Comparison of ENCODE assay signal across 11 cellular contexts in the genomic region with DNA sequence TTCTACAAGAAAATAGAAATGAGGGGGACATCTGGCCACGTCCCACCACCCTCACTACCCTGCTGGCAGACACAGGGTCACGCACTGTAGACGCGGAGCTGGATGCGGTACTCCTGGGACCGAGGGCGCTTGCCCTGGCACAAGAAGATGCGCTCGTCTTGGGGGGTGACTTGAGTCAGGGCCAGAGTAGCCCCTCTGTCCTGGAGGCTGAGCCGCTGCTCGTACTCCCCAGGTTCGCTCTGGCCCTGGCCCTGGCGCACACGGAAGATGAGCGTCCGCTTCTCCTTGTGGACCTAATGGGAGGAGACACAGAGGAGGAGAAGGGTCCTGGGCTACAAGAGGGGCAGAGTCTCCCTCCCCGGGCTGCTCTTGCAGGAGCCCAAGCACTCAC. TPM values are rescaled to one million over a fixed set of nuclear protein-coding genes. Genes with fewer than 3 reads are reported as not detected.
DNase-seq lines count a peak whose midpoint lies in the region; ATAC-seq, FAIRE-seq and TF ChIP-seq lines count a peak whose summit lies in the region.
"Had no signal": no experiment of that assay in that cellular context is flagged by ENCODE, and none has a peak within 500 bp of the region (broad histone marks: within the 10 kb centered on the region; RNA-seq: fewer than 3 reads in every experiment).

No MANE protein-coding gene starts in this region.

- H3K27me3 Mint-ChIP-seq in CD8-positive, alpha-beta T cell (ENCODE audit: low read depth): peaks cover 7% of the 10 kb centered on the region

- intact Hi-C loops in CD8-positive, alpha-beta T cell (cut with DNase I, micrococcal nuclease): loop anchor here in 1 of 2 experiments (1.0 kb wide), 1 partner anchor 25 kb away; no protein-coding TSS in a partner anchor
- intact Hi-C loops in endothelial cell of umbilical vein (cut with micrococcal nuclease): loop anchor here (1.0 to 5.0 kb wide), 3 partner anchors 9 to 402 kb away; partner anchors contain the start of gene VPS11

- TF ChIP-seq CTCF in CD8-positive, alpha-beta T cell (IDR thresholded peaks at IDR 0.05): no peak
- TF ChIP-seq CTCF in OCI-LY1 (IDR thresholded peaks at IDR 0.05; ENCODE audit: low read length) (no peak), endothelial cell of umbilical vein (IDR thresholded peaks at IDR 0.05; ENCODE audit: extremely low read depth in 1 of 2, insufficient read depth in 1 of 2, low read depth in 1 of 2, low read length in 2 of 2) (no peak), GM10266 (IDR thresholded peaks at IDR 0.05; ENCODE audit: control insufficient read depth, insufficient read depth, low read depth, missing control alignments) (no peak)

- H3K9me3 Mint-ChIP-seq in CD8-positive, alpha-beta T cell: no peaks in the 10 kb centered on the region

- H3K79me2 ChIP-seq in OCI-LY1 (ENCODE audit: insufficient read depth, low read length) (no peaks in the 10 kb centered on the region), endothelial cell of umbilical vein (ENCODE audit: control insufficient read depth, insufficient read depth, low read length) (peaks cover 64% of the 10 kb centered on the region)

- peaks cover 24% of the 10 kb centered on the region for H3K4me1 Mint-ChIP-seq in CD8-positive, alpha-beta T cell (ENCODE audit: low read depth)

- H3K4me3 Mint-ChIP-seq in CD8-positive, alpha-beta T cell: peak overlapping the region; percentile 76

- H3K9ac ChIP-seq in OCI-LY1 (ENCODE audit: low read length): no peak overlapping the region
- peak overlapping the region; percentile 81 for H3K9ac ChIP-seq in endothelial cell of umbilical vein (replicated peaks; ENCODE audit: extremely low read depth, insufficient read depth, low read length)
- H3K9ac ChIP-seq in rectal smooth muscle tissue (ENCODE audit: low read length): no peak overlapping the region

- no peak for TF ChIP-seq POLR2A in endothelial cell of umbilical vein (IDR thresholded peaks at IDR 0.05; ENCODE audit: low read depth, low read length)

- peaks cover 12% of the 10 kb centered on the region for H3K27me3 ChIP-seq in CD8-positive, alpha-beta T cell (ENCODE audit: insufficient read depth, low read length)
- H3K27me3 ChIP-seq in OCI-LY1 (ENCODE audit: insufficient read depth, low read length) (no peaks in the 10 kb centered on the region), endothelial cell of umbilical vein (ENCODE audit: control insufficient read depth in 2 of 2, insufficient read depth in 2 of 2, low read length in 2 of 2) (no peaks in the 10 kb centered on the region), rectal smooth muscle tissue (ENCODE audit: control insufficient read depth, insufficient read depth, low read length) (peaks cover 3% of the 10 kb centered on the region)

- DNase-seq in CD8-positive, alpha-beta T cell: no peak
- DNase-seq in endothelial cell of umbilical vein (ENCODE audit: low read depth, low spot score): no peak
- DNase-seq in GM10266 (ENCODE audit: extremely low spot score): no peak
- no peak for DNase-seq in NCI-H2107 (lab: John Stamatoyannopoulos, UW)

- BruUV-seq in endothelial cell of umbilical vein (replicated peaks; lab: Mats Ljungman, UMichigan): TSS peak; percentile 0

- CTCF ChIA-PET in CD8-positive, alpha-beta T cell (lab: Charles Lee): interaction anchor here (0.8 to 2.4 kb wide), 5 partner anchors 8 to 147 kb away, joined by 3 to 20 read pairs (median 7); partner anchors contain the start of gene CBL
- CTCF ChIA-PET in endothelial cell of umbilical vein (lab: Charles Lee): interaction anchor here (0.7 to 15.9 kb wide), 7 partner anchors 7 to 59 kb away, joined by 3 to 301 read pairs (median 5); partner anchors contain the start of genes C1QTNF5 and RNF26

- no peak overlapping the region for H3K27ac Mint-ChIP-seq in CD8-positive, alpha-beta T cell

- H4K20me1 ChIP-seq in OCI-LY1 (ENCODE audit: insufficient read depth, low read length) (no peaks in the 10 kb centered on the region), endothelial cell of umbilical vein (replicated peaks; ENCODE audit: control insufficient read depth, extremely low read depth, insufficient read depth, low read length) (no peaks in the 10 kb centered on the region)

- ATAC-seq in CD8-positive, alpha-beta T cell: no peak
- ATAC-seq in GM21576 (IDR thresholded peaks at IDR 0.05; ENCODE audit: unreplicated experiment) (no peak), GM21786 (IDR thresholded peaks at IDR 0.05; ENCODE audit: unreplicated experiment) (no peak)

- H3K36me3 Mint-ChIP-seq in CD8-positive, alpha-beta T cell: no peaks in the 10 kb centered on the region

- no peaks in the 10 kb centered on the region for H3K9me3 ChIP-seq in CD8-positive, alpha-beta T cell (ENCODE audit: low read length)
- H3K9me3 ChIP-seq in OCI-LY1 (ENCODE audit: low read length) (no peaks in the 10 kb centered on the region), endothelial cell of umbilical vein (replicated peaks; ENCODE audit: control insufficient read depth, insufficient read depth, low read length) (no peaks in the 10 kb centered on the region)

- no peaks in the 10 kb centered on the region for H3K9me2 ChIP-seq in OCI-LY1 (ENCODE audit: low read depth, low read length)

- H3F3A ChIP-seq in OCI-LY1 (ENCODE audit: insufficient read depth, low read length): no peaks in the 10 kb centered on the region

- H3K27ac ChIP-seq in CD8-positive, alpha-beta T cell (ENCODE audit: low read depth, low read length): no peak overlapping the region
- no peak overlapping the region for H3K27ac ChIP-seq in OCI-LY1 (ENCODE audit: low read depth, low read length, poor library complexity, severe bottlenecking)
- H3K27ac ChIP-seq in endothelial cell of umbilical vein (ENCODE audit: insufficient read depth, low read depth, low read length): peak overlapping the region; percentile 19
- H3K27ac ChIP-seq in rectal smooth muscle tissue (ENCODE audit: low read depth, low read length): peak overlapping the region; percentile 91

- dilution Hi-C loops in endothelial cell of umbilical vein (cut with MboI; ENCODE audit: extremely low pct_ligation_motif_present, low sequenced_read_pairs): no loop called here

- POLR2A ChIA-PET in CD8-positive, alpha-beta T cell (lab: Charles Lee): interaction anchor here (1.0 kb wide), 2 partner anchors 9 to 49 kb away, joined by 3 read pairs; no protein-coding TSS in a partner anchor
- POLR2A ChIA-PET in endothelial cell of umbilical vein (lab: Charles Lee): interaction anchor here (1.0 to 1.1 kb wide), 2 partner anchors 9 to 23 kb away, joined by 4 to 6 read pairs; no protein-coding TSS in a partner anchor

- H3K4me2 ChIP-seq in OCI-LY1 (ENCODE audit: low read length) (peak overlapping the region; percentile 88; the same call in 1 of the 2 replicates), endothelial cell of umbilical vein (ENCODE audit: insufficient read depth, low read length) (peak overlapping the region; percentile 62)

- no peaks in the 10 kb centered on the region for H3K36me3 ChIP-seq in CD8-positive, alpha-beta T cell (ENCODE audit: insufficient read depth, low read length)
- H3K36me3 ChIP-seq in OCI-LY1 (ENCODE audit: insufficient read depth, low read length) (no peaks in the 10 kb centered on the region), endothelial cell of umbilical vein (ENCODE audit: control insufficient read depth in 2 of 2, extremely low read depth in 1 of 2, insufficient read depth in 2 of 2, low read length in 2 of 2) (peaks cover 14 to 47% of the 10 kb centered on the region in 2 experiments), rectal smooth muscle tissue (ENCODE audit: control insufficient read depth, insufficient read depth, low read length) (peaks cover 19% of the 10 kb centered on the region)

- no peak for FAIRE-seq in endothelial cell of umbilical vein (lab: Jason Lieb, UNC)

- peaks cover 26% of the 10 kb centered on the region for H3K4me1 ChIP-seq in CD8-positive, alpha-beta T cell (ENCODE audit: insufficient read depth, low read length)
- H3K4me1 ChIP-seq in OCI-LY1 (ENCODE audit: insufficient read depth, low read length, severe bottlenecking): peaks cover 43% of the 10 kb centered on the region
- H3K4me1 ChIP-seq in endothelial cell of umbilical vein (ENCODE audit: control insufficient read depth, extremely low read depth, insufficient read depth, low read length): peaks cover 39% of the 10 kb centered on the region
- peaks cover 31% of the 10 kb centered on the region for H3K4me1 ChIP-seq in rectal smooth muscle tissue (ENCODE audit: control insufficient read depth, insufficient read depth, low read length)

- H3K4me3 ChIP-seq in CD8-positive, alpha-beta T cell (ENCODE audit: low read depth, low read length): peak overlapping the region; percentile 67
- H3K4me3 ChIP-seq in OCI-LY1 (ENCODE audit: low read depth, low read length, poor library complexity, severe bottlenecking) (no peak overlapping the region), endothelial cell of umbilical vein (replicated peaks in 1 of 3; ENCODE audit: insufficient read depth in 1 of 3, low read depth in 1 of 3, low read length in 3 of 3) (peak overlapping the region; percentile 87 to 93 (median 89)), rectal smooth muscle tissue (ENCODE audit: low read length) (peak overlapping the region; percentile 52)

- H3K9me1 ChIP-seq in endothelial cell of umbilical vein (replicated peaks; ENCODE audit: control insufficient read depth, extremely low read depth, insufficient read depth, low read length): no peaks in the 10 kb centered on the region

- no peak overlapping the region for H2AFZ ChIP-seq in OCI-LY1 (ENCODE audit: low read length)
- H2AFZ ChIP-seq in endothelial cell of umbilical vein (ENCODE audit: low read depth, low read length): no peak overlapping the region

RNA-seq across cellular contexts. Expression of gene MCAM, which starts 2.2 kb away (rescaled TPM):
- 10 to 100 TPM; 16.1 to 18.3 TPM for total RNA-seq in CD8-positive, alpha-beta T cell
- total RNA-seq in endothelial cell of umbilical vein: 1,012 and 1,027 TPM in 2 replicates
- 2,543 and 3,419 TPM in 2 replicates for polyA plus RNA-seq in endothelial cell of umbilical vein
- polyA plus RNA-seq in endothelial cell of umbilical vein (2011; cell fraction: cytosol; rRNA removed): 1,288 and 1,700 TPM in 2 replicates
- polyA plus RNA-seq in endothelial cell of umbilical vein (2011; cell fraction: nucleus; rRNA removed): 682 and 1,132 TPM in 2 replicates
- polyA plus RNA-seq in endothelial cell of umbilical vein (2012): 548 and 754 TPM in 2 replicates
- 817 and 903 TPM in 2 replicates for polyA minus RNA-seq in endothelial cell of umbilical vein
- polyA minus RNA-seq in endothelial cell of umbilical vein (2011; cell fraction: cytosol; rRNA and poly(A)+ RNA removed): 69.6 TPM
- 242 and 367 TPM in 2 replicates for polyA minus RNA-seq in endothelial cell of umbilical vein (2011; cell fraction: nucleus; rRNA and poly(A)+ RNA removed)

RNA-seq across cellular contexts. Expression of gene RNF26, which starts 19.6 kb away (rescaled TPM):
- total RNA-seq in CD8-positive, alpha-beta T cell: 10 to 100 TPM; 20.9 TPM
- 37.9 and 40.1 TPM in 2 replicates for total RNA-seq in endothelial cell of umbilical vein
- 41.6 and 43.8 TPM in 2 replicates for polyA plus RNA-seq in endothelial cell of umbilical vein
- polyA plus RNA-seq in endothelial cell of umbilical vein (2011; cell fraction: cytosol; rRNA removed): 35.5 and 38.1 TPM in 2 replicates
- polyA plus RNA-seq in endothelial cell of umbilical vein (2011; cell fraction: nucleus; rRNA removed): 15.7 and 17.7 TPM in 2 replicates
- polyA plus RNA-seq in endothelial cell of umbilical vein (2012): 29.3 and 37.9 TPM in 2 replicates
- polyA minus RNA-seq in endothelial cell of umbilical vein: 44.3 and 46.7 TPM in 2 replicates
- 31.6 TPM for polyA minus RNA-seq in endothelial cell of umbilical vein (2011; cell fraction: cytosol; rRNA and poly(A)+ RNA removed)
- polyA minus RNA-seq in endothelial cell of umbilical vein (2011; cell fraction: nucleus; rRNA and poly(A)+ RNA removed): 16.9 and 20.4 TPM in 2 replicates

RNA-seq across cellular contexts. Expression of gene C1QTNF5, which starts 25.9 kb away (rescaled TPM):
- total RNA-seq in CD8-positive, alpha-beta T cell: not detected
- 126 and 130 TPM in 2 replicates for total RNA-seq in endothelial cell of umbilical vein
- polyA plus RNA-seq in endothelial cell of umbilical vein: 201 and 228 TPM in 2 replicates
- 125 and 160 TPM in 2 replicates for polyA plus RNA-seq in endothelial cell of umbilical vein (2011; cell fraction: cytosol; rRNA removed)
- 72.0 and 76.7 TPM in 2 replicates for polyA plus RNA-seq in endothelial cell of umbilical vein (2011; cell fraction: nucleus; rRNA removed)
- polyA plus RNA-seq in endothelial cell of umbilical vein (2012): 98.8 and 155 TPM in 2 replicates
- 59.9 and 63.7 TPM in 2 replicates for polyA minus RNA-seq in endothelial cell of umbilical vein
- not detected for polyA minus RNA-seq in endothelial cell of umbilical vein (2011; cell fraction: cytosol; rRNA and poly(A)+ RNA removed)
- polyA minus RNA-seq in endothelial cell of umbilical vein (2011; cell fraction: nucleus; rRNA and poly(A)+ RNA removed): 11.6 and 24.3 TPM in 2 replicates
- total RNA-seq: Calu3 had no signal
- polyA plus RNA-seq: neural cell had no signal

RNA-seq across cellular contexts. Expression of gene MFRP, which starts 31.8 kb away (rescaled TPM):
- not detected for total RNA-seq in CD8-positive, alpha-beta T cell
- total RNA-seq in endothelial cell of umbilical vein: not detected in 2 replicates
- 0.03 and 0.08 TPM in 2 replicates for polyA plus RNA-seq in endothelial cell of umbilical vein
- polyA plus RNA-seq in endothelial cell of umbilical vein (2011; cell fraction: cytosol; rRNA removed): 0.03 and 0.09 TPM in 2 replicates
- 0.04 TPM in 2 replicates for polyA plus RNA-seq in endothelial cell of umbilical vein (2011; cell fraction: nucleus; rRNA removed)
- polyA plus RNA-seq in endothelial cell of umbilical vein (2012): not detected in 2 replicates
- 0.11 TPM in 1 of 2 replicates, not detected in the other for polyA minus RNA-seq in endothelial cell of umbilical vein
- polyA minus RNA-seq in endothelial cell of umbilical vein (2011; cell fraction: cytosol; rRNA and poly(A)+ RNA removed): not detected
- polyA minus RNA-seq in endothelial cell of umbilical vein (2011; cell fraction: nucleus; rRNA and poly(A)+ RNA removed): not detected in 2 replicates
- total RNA-seq: Calu3, fibroblast of villous mesenchyme had no signal
- polyA plus RNA-seq: neural cell had no signal

Comparison
In these comparisons a context has a peak if more than half of its experiments do, and no peak if none do; other contexts are left out.
1. H3K27ac ChIP-seq: peak in endothelial cell of umbilical vein (single experiment) and rectal smooth muscle tissue (single experiment); none in CD8-positive, alpha-beta T cell (single experiment) and OCI-LY1 (single experiment).
2. RNA of gene MCAM, which starts 2.2 kb away (total RNA-seq): 1,012 to 1,027 TPM in endothelial cell of umbilical vein; 16.1 to 18.3 TPM in CD8-positive, alpha-beta T cell; every median in the first group is over 10 times any median in the second.
3. RNA of gene C1QTNF5, which starts 25.9 kb away (total RNA-seq): 126 to 130 TPM in endothelial cell of umbilical vein; not detected in CD8-positive, alpha-beta T cell; every median in the first group is over 100 times any median in the second.